13 cellular contexts compared by ENCODE assay signal in the genomic region with DNA sequence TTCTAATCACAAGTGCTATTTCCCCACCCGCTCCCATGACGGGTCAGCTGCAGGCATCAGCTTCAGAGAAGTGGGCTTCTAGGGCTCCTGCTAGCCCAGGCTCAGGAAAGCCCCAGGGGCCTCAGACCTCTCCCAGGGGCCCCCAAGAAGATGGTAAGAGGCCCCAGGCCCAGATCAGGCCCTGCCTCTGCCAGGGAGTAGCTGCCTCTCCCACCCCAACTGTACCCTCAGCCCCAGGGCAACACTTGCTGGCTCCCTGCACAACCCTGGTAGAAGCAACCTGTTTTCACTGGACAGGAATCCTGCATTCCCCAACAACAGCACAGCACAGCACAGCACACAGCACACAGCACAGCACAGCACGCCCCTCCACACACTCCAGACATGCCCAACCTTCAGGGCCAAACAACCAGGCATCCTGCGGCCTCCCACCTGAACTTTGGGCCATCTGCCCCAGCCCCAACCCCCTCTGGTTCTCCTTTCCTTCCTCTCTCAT. TPM values are rescaled to one million over a fixed set of nuclear protein-coding genes. Genes with fewer than 3 reads are reported as not detected.
DNase-seq lines count a peak whose midpoint lies in the region; ATAC-seq, FAIRE-seq and TF ChIP-seq lines count a peak whose summit lies in the region.
"Had no signal": no experiment of that assay in that cellular context is flagged by ENCODE, and none has a peak within 500 bp of the region (broad histone marks: within the 10 kb centered on the region; RNA-seq: fewer than 3 reads in every experiment).

No MANE protein-coding gene starts in this region.

- no peaks in the 10 kb centered on the region for H3K4me1 Mint-ChIP-seq in T-helper 2 cell treated with Interferon-gamma antibody and Interleukin-4, amounts not matched to agents 5 μg/mL and 100 μg/mL, for 36 hours (ENCODE audit: low read depth)
- peaks cover 92% of the 10 kb centered on the region for H3K4me1 Mint-ChIP-seq in WTC11

- no peaks in the 10 kb centered on the region for H3K9me3 ChIP-seq in pancreas

- WGBS in pancreas, 2 donors = 84 to 91% methylated on average over 4 of the region's 4 CpGs

- CTCF ChIA-PET in WTC11 (lab: Charles Lee) = interaction anchor here (0.7 to 12.4 kb wide), 15 partner anchors 8 to 176 kb away, joined by 3 to 205 read pairs (median 6); a partner anchor contains a TSS

- POLR2A ChIA-PET in WTC11 (lab: Charles Lee) = interaction anchor here (1.3 to 4.0 kb wide), 4 partner anchors 7 to 155 kb away, joined by 3 to 16 read pairs (median 11); a partner anchor contains a TSS

- H3K9me3 Mint-ChIP-seq in T-helper 2 cell treated with Interferon-gamma antibody and Interleukin-4, amounts not matched to agents 5 μg/mL and 100 μg/mL, for 36 hours = no peaks in the 10 kb centered on the region
- no peaks in the 10 kb centered on the region for H3K9me3 Mint-ChIP-seq in WTC11
- H3K9me3 Mint-ChIP-seq: activated B cell treated with CpG ODN at 0.5 μM for 24 hours had no signal

- DNase-seq in T-helper 2 cell treated with Interferon-gamma antibody and Interleukin-4, amounts not matched to agents 5 μg/mL and 100 μg/mL, for 36 hours (ENCODE audit: low spot score) = no peak
- DNase-seq in T-helper 2 cell = no peak
- no peak for DNase-seq in WTC11 (ENCODE audit: low spot score)
- DNase-seq in fibroblast of pulmonary artery (ENCODE audit: low read depth) = no peak
- DNase-seq in pancreas = no peak
- DNase-seq in middle frontal gyrus (ENCODE audit: extremely low spot score, low spot score) = no peak
- no peak for DNase-seq in NCI-H446 (lab: John Stamatoyannopoulos, UW)
- DNase-seq: activated B cell treated with CpG ODN at 0.5 μM for 24 hours, NCI-H146 had no signal

- ATAC-seq in WTC11 = no peak
- ATAC-seq in pancreas = peak in 3 of 4 donors; percentile 11 to 35 (median 12)
- no peak for ATAC-seq in HG02884 (IDR thresholded peaks at IDR 0.05; ENCODE audit: unreplicated experiment)

- no peaks in the 10 kb centered on the region for H3K36me3 ChIP-seq in pancreas

- no peak for FAIRE-seq in pancreas (lab: Jason Lieb, UNC)
- FAIRE-seq: A204.1 had no signal

- H3K4me3 Mint-ChIP-seq in T-helper 2 cell treated with Interferon-gamma antibody and Interleukin-4, amounts not matched to agents 5 μg/mL and 100 μg/mL, for 36 hours = no peak overlapping the region
- H3K4me3 Mint-ChIP-seq in WTC11 = peak overlapping the region; percentile 74
- H3K4me3 Mint-ChIP-seq: activated B cell treated with CpG ODN at 0.5 μM for 24 hours had no signal

- H3K27me3 Mint-ChIP-seq in T-helper 2 cell treated with Interferon-gamma antibody and Interleukin-4, amounts not matched to agents 5 μg/mL and 100 μg/mL, for 36 hours (ENCODE audit: low read depth) = peaks cover 28% of the 10 kb centered on the region
- peaks cover 13% of the 10 kb centered on the region for H3K27me3 Mint-ChIP-seq in WTC11 (ENCODE audit: low read depth)

- H3K36me3 Mint-ChIP-seq in T-helper 2 cell treated with Interferon-gamma antibody and Interleukin-4, amounts not matched to agents 5 μg/mL and 100 μg/mL, for 36 hours (ENCODE audit: low read depth) = no peaks in the 10 kb centered on the region
- H3K36me3 Mint-ChIP-seq in WTC11 = no peaks in the 10 kb centered on the region

- H3K27ac ChIP-seq in pancreas = peak overlapping the region in 3 of 4 donors; percentile 58 to 77 (median 74)
- H3K27ac ChIP-seq: HL-60 had no signal

- peak overlapping the region; percentile 45 for H3K4me3 ChIP-seq in fibroblast of pulmonary artery (replicated peaks; ENCODE audit: low read depth, low read length)
- H3K4me3 ChIP-seq in pancreas = peak overlapping the region in 2 of 4 donors; percentile 9 to 14

- H3K27me3 ChIP-seq in pancreas = peaks cover 0 to 9% (median 0%) of the 10 kb centered on the region in 4 donors

- H3K27ac Mint-ChIP-seq in T-helper 2 cell treated with Interferon-gamma antibody and Interleukin-4, amounts not matched to agents 5 μg/mL and 100 μg/mL, for 36 hours = peak overlapping the region; percentile 20
- peak overlapping the region; percentile 72 for H3K27ac Mint-ChIP-seq in WTC11
- H3K27ac Mint-ChIP-seq: activated B cell treated with CpG ODN at 0.5 μM for 24 hours had no signal

- intact Hi-C loops in pancreas (cut with DNase I) = no loop called here

- H3K4me1 ChIP-seq in pancreas = no peaks in the 10 kb centered on the region

- TF ChIP-seq CTCF in WTC11 (IDR thresholded peaks at IDR 0.05) = no peak
- TF ChIP-seq CTCF in fibroblast of pulmonary artery (IDR thresholded peaks at IDR 0.05; ENCODE audit: low read length, missing control alignments) = no peak
- no peak for TF ChIP-seq CTCF in pancreas (IDR thresholded peaks at IDR 0.05)

TF ChIP-seq in WTC11, 78 proteins besides CTCF, POLR2A, EP300 and RAD21:
- TF ChIP-seq, protein P1, sequence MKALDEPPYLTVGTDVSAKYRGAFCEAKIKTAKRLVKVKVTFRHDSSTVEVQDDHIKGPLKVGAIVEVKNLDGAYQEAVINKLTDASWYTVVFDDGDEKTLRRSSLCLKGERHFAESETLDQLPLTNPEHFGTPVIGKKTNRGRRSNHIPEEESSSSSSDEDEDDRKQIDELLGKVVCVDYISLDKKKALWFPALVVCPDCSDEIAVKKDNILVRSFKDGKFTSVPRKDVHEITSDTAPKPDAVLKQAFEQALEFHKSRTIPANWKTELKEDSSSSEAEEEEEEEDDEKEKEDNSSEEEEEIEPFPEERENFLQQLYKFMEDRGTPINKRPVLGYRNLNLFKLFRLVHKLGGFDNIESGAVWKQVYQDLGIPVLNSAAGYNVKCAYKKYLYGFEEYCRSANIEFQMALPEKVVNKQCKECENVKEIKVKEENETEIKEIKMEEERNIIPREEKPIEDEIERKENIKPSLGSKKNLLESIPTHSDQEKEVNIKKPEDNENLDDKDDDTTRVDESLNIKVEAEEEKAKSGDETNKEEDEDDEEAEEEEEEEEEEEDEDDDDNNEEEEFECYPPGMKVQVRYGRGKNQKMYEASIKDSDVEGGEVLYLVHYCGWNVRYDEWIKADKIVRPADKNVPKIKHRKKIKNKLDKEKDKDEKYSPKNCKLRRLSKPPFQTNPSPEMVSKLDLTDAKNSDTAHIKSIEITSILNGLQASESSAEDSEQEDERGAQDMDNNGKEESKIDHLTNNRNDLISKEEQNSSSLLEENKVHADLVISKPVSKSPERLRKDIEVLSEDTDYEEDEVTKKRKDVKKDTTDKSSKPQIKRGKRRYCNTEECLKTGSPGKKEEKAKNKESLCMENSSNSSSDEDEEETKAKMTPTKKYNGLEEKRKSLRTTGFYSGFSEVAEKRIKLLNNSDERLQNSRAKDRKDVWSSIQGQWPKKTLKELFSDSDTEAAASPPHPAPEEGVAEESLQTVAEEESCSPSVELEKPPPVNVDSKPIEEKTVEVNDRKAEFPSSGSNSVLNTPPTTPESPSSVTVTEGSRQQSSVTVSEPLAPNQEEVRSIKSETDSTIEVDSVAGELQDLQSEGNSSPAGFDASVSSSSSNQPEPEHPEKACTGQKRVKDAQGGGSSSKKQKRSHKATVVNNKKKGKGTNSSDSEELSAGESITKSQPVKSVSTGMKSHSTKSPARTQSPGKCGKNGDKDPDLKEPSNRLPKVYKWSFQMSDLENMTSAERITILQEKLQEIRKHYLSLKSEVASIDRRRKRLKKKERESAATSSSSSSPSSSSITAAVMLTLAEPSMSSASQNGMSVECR (CRISPR knock-in tag; IDR thresholded peaks at IDR 0.05; ENCODE audit: borderline replicate concordance) = 0 out of 2 replicates have a peak, but pooled peaks have one; percentile 16
- TF ChIP-seq ZNF121 (CRISPR knock-in tag; IDR thresholded peaks at IDR 0.05) = peak; percentile 87; the same call in 1 of the 2 replicates
- TF ChIP-seq ZBTB21 (CRISPR knock-in tag; IDR thresholded peaks at IDR 0.05; ENCODE audit: borderline replicate concordance) = no peak
- TF ChIP-seq RORB (CRISPR knock-in tag; IDR thresholded peaks at IDR 0.05) = no peak

RNA-seq across cellular contexts. Expression of a gene that starts 6.5 kb away (rescaled TPM):
- total RNA-seq in WTC11 (2021) = 5.2 to 9.8 TPM (median 5.3 TPM) in 3 replicates
- total RNA-seq in pancreas = under 1 TPM in 5 of 6 donors, not detected in 1; 0.09 to 0.34 (median 0.17) TPM
- polyA plus RNA-seq in pancreas = under 1 TPM in 1 of 2 donors, not detected in 1; 0.09 TPM
- total RNA-seq: fibroblast of lung had no signal
- polyA plus RNA-seq: fibroblast of lung had no signal

RNA-seq across cellular contexts. Expression of a gene that starts 27.4 kb away (rescaled TPM):
- 14.7 to 26.3 TPM (median 15.3 TPM) in 3 replicates for total RNA-seq in WTC11 (2021)
- under 1 TPM in 2 of 6 donors, not detected in 4; 0.28 to 0.32 TPM for total RNA-seq in pancreas
- polyA plus RNA-seq in pancreas = not detected
- total RNA-seq: activated B cell treated with CpG ODN at 0.5 μM for 24 hours, fibroblast of lung had no signal
- polyA plus RNA-seq: fibroblast of lung had no signal

RNA-seq across cellular contexts. Expression of a gene that starts 55.2 kb away (rescaled TPM):
- total RNA-seq in WTC11 (2021) (62.1 to 71.9 TPM (median 64.7 TPM) in 3 replicates), pancreas (10 to 100 TPM in 5 of 6 donors, 1 to 10 TPM in 1; 7.7 to 31.0 (median 12.8) TPM)
- polyA plus RNA-seq in pancreas = 10 to 100 TPM; 18.2 to 35.4 TPM

Comparison
In these comparisons a context has a peak if more than half of its experiments do, and no peak if none do; other contexts are left out.
1. ATAC-seq: peak in pancreas (3 of 4); none in WTC11 (single experiment) and HG02884 (single experiment).
2. RNA of a gene that starts 27.4 kb away (total RNA-seq): 14.7 to 26.3 TPM in WTC11; 0.28 to 0.32 TPM in pancreas; every median in the first group is over 10 times any median in the second.